Comparison of ENCODE assay signal across 14 cellular contexts in the genomic region with DNA sequence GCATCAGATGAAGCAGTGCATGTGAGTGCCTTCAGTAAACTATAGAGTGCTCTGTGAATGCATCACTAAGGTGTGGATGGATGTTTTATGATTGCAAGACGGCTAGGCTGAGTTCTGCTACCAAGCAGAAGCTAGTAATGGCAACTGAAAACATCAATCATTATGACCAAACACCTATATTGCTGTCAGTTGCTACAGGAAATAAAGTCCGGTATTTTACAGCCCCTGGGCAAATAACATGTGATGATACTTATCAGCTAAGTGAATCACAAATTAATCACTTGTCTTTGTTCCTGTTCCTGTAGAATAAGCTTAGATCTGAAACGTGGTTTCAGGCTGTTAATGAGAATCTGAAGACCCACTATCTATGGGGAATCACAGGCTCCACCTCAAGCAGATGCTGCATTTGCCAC.
A peak's percentile ranks its signal among the peaks of the same experiment; 100 is the strongest.
DNase-seq lines count a peak whose midpoint lies in the region; ATAC-seq and TF ChIP-seq lines count a peak whose summit lies in the region.
"Had no signal": no experiment of that assay in that cellular context is flagged by ENCODE, and none has a peak within 500 bp of the region (broad histone marks: within the 10 kb centered on the region; RNA-seq: fewer than 3 reads in every experiment).

No MANE protein-coding gene starts in this region.

- peaks cover 6% of the 10 kb centered on the region for H3K9me3 Mint-ChIP-seq in WTC11
- H3K9me3 Mint-ChIP-seq: activated CD4-positive, alpha-beta T cell treated with anti-CD3 and anti-CD28 coated beads, Interleukin-2, amount 10 ng/mL, durations not matched to agents 24 days and 14 days; dendritic cell treated with granulocyte-macrophage colony-stimulating factor and Interleukin-4, amounts not matched to agents 40 ng/mL and 50 ng/mL, for 4 days had no signal

- H3K27me3 Mint-ChIP-seq in WTC11 (ENCODE audit: low read depth) = no peaks in the 10 kb centered on the region
- H3K27me3 Mint-ChIP-seq: dendritic cell treated with granulocyte-macrophage colony-stimulating factor and Interleukin-4, amounts not matched to agents 40 ng/mL and 50 ng/mL, for 4 days had no signal

- H3K9me3 ChIP-seq in GM23248 (ENCODE audit: low read depth) (no peaks in the 10 kb centered on the region), mucosa of descending colon (no peaks in the 10 kb centered on the region)

- no peaks in the 10 kb centered on the region; the same call in 1 of the 2 replicates for H3F3A ChIP-seq in GM23248 (ENCODE audit: insufficient read depth)

- H2AFZ ChIP-seq in GM23248 = no peak overlapping the region

- POLR2A ChIA-PET in WTC11 (lab: Charles Lee) = no interaction called here

- no peak overlapping the region for H3K4me2 ChIP-seq in GM23248 (ENCODE audit: unreplicated experiment)
- H3K4me2 ChIP-seq: smooth muscle cell had no signal

- in situ Hi-C loops in GM23248 (cut with MboI) = no loop called here

- H3K4me3 Mint-ChIP-seq in WTC11 = no peak overlapping the region
- H3K4me3 Mint-ChIP-seq: activated CD4-positive, alpha-beta T cell treated with anti-CD3 and anti-CD28 coated beads, Interleukin-2, amount 10 ng/mL, durations not matched to agents 24 days and 14 days; CD4-positive, alpha-beta memory T cell; dendritic cell treated with granulocyte-macrophage colony-stimulating factor and Interleukin-4, amounts not matched to agents 40 ng/mL and 50 ng/mL, for 4 days had no signal

- intact Hi-C loops in mucosa of descending colon (cut with DNase I, micrococcal nuclease) = no loop called here

- H3K79me2 ChIP-seq in GM23248 (ENCODE audit: insufficient read depth) = peaks cover 13% of the 10 kb centered on the region

- H3K4me1 ChIP-seq in GM23248 (ENCODE audit: insufficient read depth) (peaks cover 18% of the 10 kb centered on the region), mucosa of descending colon (ENCODE audit: low read depth) (peaks cover 4% of the 10 kb centered on the region)

- 0 out of 2 replicates have a peak, but pooled peaks cover 5% of the 10 kb centered on the region for H3K4me1 Mint-ChIP-seq in WTC11
- H3K4me1 Mint-ChIP-seq: activated CD4-positive, alpha-beta T cell treated with anti-CD3 and anti-CD28 coated beads, Interleukin-2, amount 10 ng/mL, durations not matched to agents 24 days and 14 days; CD4-positive, alpha-beta memory T cell had no signal

- peak; percentile 57 for ATAC-seq in SK-N-SH treated with all-trans-retinoic acid at 6 μM for 48 hours
- peak; percentile 67 for ATAC-seq in mucosa of descending colon
- ATAC-seq in WTC11 = no peak

- H3K9me2 ChIP-seq in GM23248 (ENCODE audit: insufficient read depth) = no peaks in the 10 kb centered on the region

- peak; percentile 27 for DNase-seq in GM23248
- DNase-seq in NCI-H146 (lab: John Stamatoyannopoulos, UW) = peak; percentile 66
- no peak for DNase-seq in mucosa of descending colon
- DNase-seq in glomerular visceral epithelial cell (ENCODE audit: extremely low spot score) = no peak
- DNase-seq in Kasumi-1 (lab: John Stamatoyannopoulos, UW) = no peak
- no peak for DNase-seq in WTC11 (ENCODE audit: low spot score)
- DNase-seq: activated CD4-positive, alpha-beta T cell treated with anti-CD3 and anti-CD28 coated beads, Interleukin-2, amount 10 ng/mL, durations not matched to agents 24 days and 14 days; anterior cingulate cortex; CD4-positive, alpha-beta memory T cell; mesendoderm; T-helper 2 cell had no signal

- CTCF ChIA-PET in WTC11 (lab: Charles Lee) = no interaction called here

- no peak overlapping the region for H3K27ac ChIP-seq in GM23248

- H3K27ac Mint-ChIP-seq in WTC11 = no peak overlapping the region
- H3K27ac Mint-ChIP-seq: activated CD4-positive, alpha-beta T cell treated with anti-CD3 and anti-CD28 coated beads, Interleukin-2, amount 10 ng/mL, durations not matched to agents 24 days and 14 days; CD4-positive, alpha-beta memory T cell; dendritic cell treated with granulocyte-macrophage colony-stimulating factor and Interleukin-4, amounts not matched to agents 40 ng/mL and 50 ng/mL, for 4 days had no signal

- no peaks in the 10 kb centered on the region for H4K20me1 ChIP-seq in GM23248 (ENCODE audit: insufficient read depth)

- TF ChIP-seq CTCF in mucosa of descending colon (IDR thresholded peaks at IDR 0.05) (no peak), WTC11 (IDR thresholded peaks at IDR 0.05) (no peak)

- H3K9ac ChIP-seq in GM23248 = no peak overlapping the region

- H3K27me3 ChIP-seq in GM23248 (replicated peaks; ENCODE audit: insufficient read depth) = no peaks in the 10 kb centered on the region

- H3K36me3 ChIP-seq in GM23248 (ENCODE audit: low read depth) (no peaks in the 10 kb centered on the region), mucosa of descending colon (ENCODE audit: low read depth) (no peaks in the 10 kb centered on the region)

- 39 to 43% methylated on average over 3 of the region's 3 CpGs for WGBS in GM23248 (ENCODE audit: low coverage in 1 of 2, low lambda C conversion rate in 2 of 2, missing lambda C conversion rate in 2 of 2), 2 experiments

- H3K36me3 Mint-ChIP-seq in WTC11 = peaks cover 5% of the 10 kb centered on the region; the same call in 1 of the 2 replicates
- H3K36me3 Mint-ChIP-seq: CD4-positive, alpha-beta memory T cell had no signal

- H3K4me3 ChIP-seq in GM23248 (no peak overlapping the region), mucosa of descending colon (no peak overlapping the region)
- H3K4me3 ChIP-seq: smooth muscle cell had no signal

TF ChIP-seq in SK-N-SH treated with all-trans-retinoic acid at 6 μM for 48 hours, 23 proteins besides CTCF, POLR2A, EP300 and RAD21 (continues in another document):
- no peak for TF ChIP-seq ARNTL (CRISPR knock-in tag; IDR thresholded peaks at IDR 0.05; ENCODE audit: borderline replicate concordance, low read depth)
- TF ChIP-seq ISL1 (CRISPR knock-in tag; IDR thresholded peaks at IDR 0.05) = no peak
- no peak for TF ChIP-seq ESRRG (CRISPR knock-in tag; IDR thresholded peaks at IDR 0.05)
- TF ChIP-seq BACH2 (CRISPR knock-in tag; IDR thresholded peaks at IDR 0.05; ENCODE audit: borderline replicate concordance) = no peak
- TF ChIP-seq ZFP3 (CRISPR knock-in tag; IDR thresholded peaks at IDR 0.05) = no peak
- no peak for TF ChIP-seq ZNF70 (CRISPR knock-in tag; IDR thresholded peaks at IDR 0.05)
- no peak for TF ChIP-seq PPARA (CRISPR knock-in tag; IDR thresholded peaks at IDR 0.05; ENCODE audit: borderline replicate concordance)
- no peak for TF ChIP-seq ZC3H10 (CRISPR knock-in tag; IDR thresholded peaks at IDR 0.05)
- TF ChIP-seq TOX (CRISPR knock-in tag; IDR thresholded peaks at IDR 0.05; ENCODE audit: borderline replicate concordance) = no peak
- no peak for TF ChIP-seq ZNF565 (CRISPR knock-in tag; conservative IDR thresholded peaks at IDR 0.05; ENCODE audit: low read depth)
- no peak for TF ChIP-seq POU6F1 (CRISPR knock-in tag; IDR thresholded peaks at IDR 0.05; ENCODE audit: borderline replicate concordance, low read depth)

TF ChIP-seq in WTC11, 78 proteins besides CTCF, POLR2A, EP300 and RAD21:
- TF ChIP-seq, protein P1, sequence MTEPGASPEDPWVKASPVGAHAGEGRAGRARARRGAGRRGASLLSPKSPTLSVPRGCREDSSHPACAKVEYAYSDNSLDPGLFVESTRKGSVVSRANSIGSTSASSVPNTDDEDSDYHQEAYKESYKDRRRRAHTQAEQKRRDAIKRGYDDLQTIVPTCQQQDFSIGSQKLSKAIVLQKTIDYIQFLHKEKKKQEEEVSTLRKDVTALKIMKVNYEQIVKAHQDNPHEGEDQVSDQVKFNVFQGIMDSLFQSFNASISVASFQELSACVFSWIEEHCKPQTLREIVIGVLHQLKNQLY (CRISPR knock-in tag; IDR thresholded peaks at IDR 0.05) = no peak
- TF ChIP-seq HMGA2 (CRISPR knock-in tag; IDR thresholded peaks at IDR 0.05) (no peak), GTF2I (CRISPR knock-in tag; conservative IDR thresholded peaks at IDR 0.05) (no peak), ATF2 (CRISPR knock-in tag; IDR thresholded peaks at IDR 0.05; ENCODE audit: borderline replicate concordance, low read depth) (no peak), IRF2 (CRISPR knock-in tag; IDR thresholded peaks at IDR 0.05; ENCODE audit: borderline replicate concordance, low read depth) (no peak)
- TF ChIP-seq, protein P2, sequence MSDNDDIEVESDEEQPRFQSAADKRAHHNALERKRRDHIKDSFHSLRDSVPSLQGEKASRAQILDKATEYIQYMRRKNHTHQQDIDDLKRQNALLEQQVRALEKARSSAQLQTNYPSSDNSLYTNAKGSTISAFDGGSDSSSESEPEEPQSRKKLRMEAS (CRISPR knock-in tag; IDR thresholded peaks at IDR 0.05) = no peak
- TF ChIP-seq, protein P3, sequence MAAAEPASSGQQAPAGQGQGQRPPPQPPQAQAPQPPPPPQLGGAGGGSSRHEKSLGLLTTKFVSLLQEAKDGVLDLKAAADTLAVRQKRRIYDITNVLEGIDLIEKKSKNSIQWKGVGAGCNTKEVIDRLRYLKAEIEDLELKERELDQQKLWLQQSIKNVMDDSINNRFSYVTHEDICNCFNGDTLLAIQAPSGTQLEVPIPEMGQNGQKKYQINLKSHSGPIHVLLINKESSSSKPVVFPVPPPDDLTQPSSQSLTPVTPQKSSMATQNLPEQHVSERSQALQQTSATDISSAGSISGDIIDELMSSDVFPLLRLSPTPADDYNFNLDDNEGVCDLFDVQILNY (CRISPR knock-in tag; IDR thresholded peaks at IDR 0.05) = no peak
TF ChIP-seq in WTC11: peak in this region for 0.

Comparison
In these comparisons a context has a peak if more than half of its experiments do, and no peak if none do; other contexts are left out.
1. DNase-seq: peak in GM23248 (single experiment) and NCI-H146 (single experiment); none in mucosa of descending colon (0 of 3), glomerular visceral epithelial cell (single experiment), Kasumi-1 (0 of 2) and WTC11 (single experiment).